ENCODE assay signal across 12 cellular contexts in the genomic region with DNA sequence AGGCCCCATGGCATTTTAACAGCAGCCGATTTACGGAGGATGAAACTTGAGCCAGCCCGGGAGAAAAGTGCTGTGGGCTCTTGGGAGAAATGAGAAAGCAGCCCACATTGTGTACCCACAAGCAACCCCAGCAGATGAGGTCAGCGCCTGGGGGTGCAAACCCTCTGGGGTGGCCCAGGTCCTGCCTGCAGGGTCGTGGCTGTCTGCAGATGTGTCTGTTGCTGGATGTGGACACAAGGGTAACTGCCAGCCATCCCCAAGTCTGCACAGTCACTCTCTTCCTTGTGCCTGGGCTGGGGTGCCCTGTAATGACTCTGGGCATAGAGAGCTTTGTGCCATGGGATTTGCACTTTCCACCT.
A peak's percentile ranks its signal among the peaks of the same experiment; 100 is the strongest.
DNase-seq lines count a peak whose midpoint lies in the region; ATAC-seq and TF ChIP-seq lines count a peak whose summit lies in the region.
"Had no signal": no experiment of that assay in that cellular context is flagged by ENCODE, and none has a peak within 500 bp of the region (broad histone marks: within the 10 kb centered on the region; RNA-seq: fewer than 3 reads in every experiment).

No MANE protein-coding gene starts in this region.

- no peaks in the 10 kb centered on the region for H4K20me1 ChIP-seq in HCT116 (ENCODE audit: insufficient read depth)

- H3K9me3 Mint-ChIP-seq in endothelial cell (ENCODE audit: unreplicated experiment): no peaks in the 10 kb centered on the region
- H3K9me3 Mint-ChIP-seq: CD8-positive, alpha-beta T cell; WTC11 had no signal

- H3K4me3 ChIP-seq in HCT116 (replicated peaks in 1 of 2; ENCODE audit: low read depth in 1 of 2, low read length in 2 of 2) (no peak overlapping the region), RWPE2 (ENCODE audit: severe bottlenecking) (no peak overlapping the region), skeletal muscle satellite cell (ENCODE audit: low read length) (no peak overlapping the region)

- POLR2A ChIA-PET in HCT116 (lab: Charles Lee): no interaction called here

- H2AFZ ChIP-seq in HCT116 (ENCODE audit: low read depth, low read length, poor library complexity, severe bottlenecking): no peak overlapping the region

- no peak for DNase-seq in HCT116 (ENCODE audit: low read depth, low spot score)
- DNase-seq in RWPE2 (ENCODE audit: low spot score): no peak
- no peak for DNase-seq in left colon
- no peak for DNase-seq in T-helper 17 cell
- DNase-seq in endothelial cell (ENCODE audit: low spot score): no peak
- no peak for DNase-seq in globus pallidus (ENCODE audit: low spot score)
- DNase-seq: CD8-positive, alpha-beta T cell; mesendoderm; SHP77 treated with DMSO at 0.1 percent for 48 hours had no signal

- ATAC-seq in HCT116 (no peak), RWPE2 (ENCODE audit: low read depth) (peak; percentile 15; the same call in 2 of the 3 replicates), left colon (peak; percentile 15), T-helper 17 cell (no peak), HG03139 (IDR thresholded peaks at IDR 0.05; ENCODE audit: unreplicated experiment) (no peak)
- ATAC-seq: CD8-positive, alpha-beta T cell; WTC11 had no signal

- no peaks in the 10 kb centered on the region for H3K9me2 ChIP-seq in HCT116 (ENCODE audit: insufficient read depth)

- CTCF ChIA-PET in HCT116 (lab: Charles Lee): no interaction called here

- H3K9ac ChIP-seq in HCT116 (ENCODE audit: low read length) (no peak overlapping the region), skeletal muscle satellite cell (ENCODE audit: low read depth, low read length) (no peak overlapping the region)

- H3K79me2 ChIP-seq in HCT116 (ENCODE audit: insufficient read depth, low read length): peaks cover 6% of the 10 kb centered on the region; the same call in 1 of the 2 replicates

- H3K4me1 Mint-ChIP-seq in T-helper 17 cell: peaks cover 25% of the 10 kb centered on the region
- peaks cover 23% of the 10 kb centered on the region for H3K4me1 Mint-ChIP-seq in endothelial cell (ENCODE audit: unreplicated experiment)

- peak overlapping the region; percentile 57 for H3K4me2 ChIP-seq in HCT116 (ENCODE audit: low read length)
- H3K4me2 ChIP-seq in skeletal muscle satellite cell (ENCODE audit: low read length): peak overlapping the region; percentile 34

- H3K9me3 ChIP-seq in HCT116 (ENCODE audit: control insufficient read depth in 1 of 2, insufficient read depth in 1 of 2, low read depth in 1 of 2, low read length in 2 of 2) (no peaks in the 10 kb centered on the region), RWPE2 (ENCODE audit: severe bottlenecking) (no peaks in the 10 kb centered on the region), skeletal muscle satellite cell (replicated peaks; ENCODE audit: low read length) (no peaks in the 10 kb centered on the region), T-helper 17 cell (ENCODE audit: control insufficient read depth, low read length, poor library complexity, severe bottlenecking) (no peaks in the 10 kb centered on the region)

- BruUV-seq in HCT116 (replicated peaks; lab: Mats Ljungman, UMichigan): no TSS peak

- H3K27ac ChIP-seq in HCT116 (ENCODE audit: low read depth, low read length) (peak overlapping the region; percentile 22; the same call in 1 of the 2 replicates), RWPE2 (ENCODE audit: poor library complexity, severe bottlenecking) (peak overlapping the region; percentile 54)

- H3K27me3 ChIP-seq in HCT116 (ENCODE audit: insufficient read depth, low read length) (no peaks in the 10 kb centered on the region), RWPE2 (ENCODE audit: insufficient read depth, poor library complexity, severe bottlenecking) (no peaks in the 10 kb centered on the region), skeletal muscle satellite cell (ENCODE audit: control insufficient read depth, insufficient read depth, low read length) (no peaks in the 10 kb centered on the region)

- H3K4me1 ChIP-seq in HCT116 (ENCODE audit: control insufficient read depth in 1 of 2, insufficient read depth in 2 of 2, low read length in 2 of 2) (peaks cover 14 to 25% of the 10 kb centered on the region in 2 experiments), RWPE2 (ENCODE audit: insufficient read depth, poor library complexity, severe bottlenecking) (peaks cover 31% of the 10 kb centered on the region), skeletal muscle satellite cell (ENCODE audit: control insufficient read depth, insufficient read depth, low read length) (peaks cover 46% of the 10 kb centered on the region)

- intact Hi-C loops in HCT116 (cut with micrococcal nuclease) (no loop called here), left colon (cut with DNase I, micrococcal nuclease) (no loop called here)

- no peak overlapping the region for H3K4me3 Mint-ChIP-seq in T-helper 17 cell
- H3K4me3 Mint-ChIP-seq in endothelial cell (ENCODE audit: unreplicated experiment): no peak overlapping the region
- H3K4me3 Mint-ChIP-seq: CD8-positive, alpha-beta T cell; WTC11 had no signal

- no peak for TF ChIP-seq POLR2A in HCT116 (IDR thresholded peaks at IDR 0.05; ENCODE audit: borderline replicate concordance, extremely low read depth, insufficient read depth, insufficient read length)

- H3K36me3 Mint-ChIP-seq in T-helper 17 cell (ENCODE audit: low read depth) (peaks cover 5% of the 10 kb centered on the region), endothelial cell (ENCODE audit: low read depth, unreplicated experiment) (no peaks in the 10 kb centered on the region)
- H3K36me3 Mint-ChIP-seq: CD8-positive, alpha-beta T cell; WTC11 had no signal

- RAD21 ChIA-PET in HCT116 (lab: Charles Lee; ENCODE audit: low non-redundant PET in 1 of 2, low total read pairs in 2 of 2, uncharacterized antibody in 2 of 2, unreplicated experiment in 2 of 2): no interaction called here

- H3K36me3 ChIP-seq in HCT116 (ENCODE audit: control insufficient read depth in 1 of 2, insufficient read depth in 2 of 2, low read length in 2 of 2) (no peaks in the 10 kb centered on the region), RWPE2 (ENCODE audit: low read depth) (no peaks in the 10 kb centered on the region), skeletal muscle satellite cell (ENCODE audit: insufficient read depth, low read length) (no peaks in the 10 kb centered on the region)

- TF ChIP-seq CTCF in HCT116 (IDR thresholded peaks at IDR 0.05 in 2 of 3, conservative IDR thresholded peaks at IDR 0.05 in 1 of 3; ENCODE audit: borderline replicate concordance in 1 of 3, insufficient read depth in 1 of 3, low read depth in 2 of 3, low read length in 2 of 3) (no peak), RWPE2 (IDR thresholded peaks at IDR 0.05; ENCODE audit: poor library complexity, severe bottlenecking) (no peak), endothelial cell (IDR thresholded peaks at IDR 0.05; ENCODE audit: unreplicated experiment) (no peak)

- no peak for TF ChIP-seq RAD21 in HCT116 (IDR thresholded peaks at IDR 0.05; ENCODE audit: low read depth)

- H3K27me3 Mint-ChIP-seq in T-helper 17 cell (peaks cover 5% of the 10 kb centered on the region), endothelial cell (ENCODE audit: unreplicated experiment) (peaks cover 12% of the 10 kb centered on the region)

- H3K27ac Mint-ChIP-seq in T-helper 17 cell (no peak overlapping the region), endothelial cell (ENCODE audit: unreplicated experiment) (no peak overlapping the region)
- H3K27ac Mint-ChIP-seq: CD8-positive, alpha-beta T cell; WTC11 had no signal

TF ChIP-seq in HCT116, 20 proteins besides CTCF, POLR2A, EP300 and RAD21:
- TF ChIP-seq JUND (IDR thresholded peaks at IDR 0.05) (no peak), POLR2AphosphoS5 (IDR thresholded peaks at IDR 0.05; ENCODE audit: low read depth, low read length) (no peak), SRF (IDR thresholded peaks at IDR 0.05; ENCODE audit: low read depth) (no peak), CEBPB (IDR thresholded peaks at IDR 0.05; ENCODE audit: low read depth) (no peak), ZFX (IDR thresholded peaks at IDR 0.05) (no peak), REST (IDR thresholded peaks at IDR 0.05; ENCODE audit: low read depth) (no peak), YY1 (IDR thresholded peaks at IDR 0.05; ENCODE audit: extremely low read depth, insufficient replicate concordance, low read depth, low read length) (no peak)
TF ChIP-seq in HCT116: peak in this region for 0.

Comparison
In these comparisons a context has a peak if more than half of its experiments do, and no peak if none do; other contexts are left out.
1. ATAC-seq: peak in RWPE2 (single experiment) and left colon (single experiment); none in HCT116 (single experiment), T-helper 17 cell (single experiment) and HG03139 (single experiment).